Comparison of ENCODE assay signal across 23 cellular contexts in genomic region chr5:150676578-150676977, GRCh38. TPM values are rescaled to one million over a fixed set of nuclear protein-coding genes. Genes with fewer than 3 reads are reported as not detected.
"Had no signal": no experiment of that assay in that cellular context is flagged by ENCODE, and none has a peak within 500 bp of the region (broad histone marks: within the 10 kb centered on the region; RNA-seq: fewer than 3 reads in every experiment).

No MANE protein-coding gene starts in this region.

- H3K27ac ChIP-seq: colonic mucosa, dorsolateral prefrontal cortex, epithelial cell of prostate, esophagus muscularis mucosa, esophagus squamous epithelium, foreskin keratinocyte, gastroesophageal sphincter, heart left ventricle, heart right ventricle had no signal

- H3K4me3 Mint-ChIP-seq: dendritic cell treated with granulocyte-macrophage colony-stimulating factor and Interleukin-4, amounts not matched to agents 40 ng/mL and 50 ng/mL, for 4 days; effector memory CD8-positive, alpha-beta T cell; endodermal cell had no signal

- H3K36me3 ChIP-seq: colonic mucosa, esophagus squamous epithelium, gastroesophageal sphincter had no signal

- H3K4me1 ChIP-seq: colonic mucosa had no signal

- H3K9me3 ChIP-seq: colonic mucosa, esophagus muscularis mucosa, esophagus squamous epithelium, gastroesophageal sphincter, heart left ventricle, heart right ventricle had no signal

- H3K27ac Mint-ChIP-seq: dendritic cell treated with granulocyte-macrophage colony-stimulating factor and Interleukin-4, amounts not matched to agents 40 ng/mL and 50 ng/mL, for 4 days; effector memory CD8-positive, alpha-beta T cell; endodermal cell had no signal

- H3K27me3 ChIP-seq: dorsolateral prefrontal cortex had no signal

- ATAC-seq: effector memory CD8-positive, alpha-beta T cell; esophagus mucosa; foreskin keratinocyte; gastroesophageal sphincter; heart left ventricle; heart right ventricle had no signal

- H3K4me3 ChIP-seq: colonic mucosa, coronary artery, dorsolateral prefrontal cortex, esophagus muscularis mucosa, esophagus squamous epithelium, gastroesophageal sphincter, heart left ventricle, heart right ventricle had no signal

- H3K9me3 Mint-ChIP-seq: dendritic cell treated with granulocyte-macrophage colony-stimulating factor and Interleukin-4, amounts not matched to agents 40 ng/mL and 50 ng/mL, for 4 days; effector memory CD8-positive, alpha-beta T cell; endodermal cell had no signal

- DNase-seq: colonic mucosa; cortex of kidney; dermis blood vessel endothelial cell; dorsolateral prefrontal cortex; effector CD4-positive, alpha-beta T cell; effector CD8-positive, alpha-beta T cell; effector memory CD4-positive, alpha-beta T cell; effector memory CD8-positive, alpha-beta T cell; endodermal cell; erythroblast; esophagus squamous epithelium; foreskin fibroblast; foreskin keratinocyte; foreskin melanocyte; glutamatergic neuron; heart left ventricle; heart right ventricle had no signal

RNA-seq across cellular contexts. Expression of gene MYOZ3, which starts 15.5 kb away (rescaled TPM):
- total RNA-seq: esophagus mucosa had no signal
